Comparison of ENCODE assay signal across 10 cellular contexts in the genomic region with DNA sequence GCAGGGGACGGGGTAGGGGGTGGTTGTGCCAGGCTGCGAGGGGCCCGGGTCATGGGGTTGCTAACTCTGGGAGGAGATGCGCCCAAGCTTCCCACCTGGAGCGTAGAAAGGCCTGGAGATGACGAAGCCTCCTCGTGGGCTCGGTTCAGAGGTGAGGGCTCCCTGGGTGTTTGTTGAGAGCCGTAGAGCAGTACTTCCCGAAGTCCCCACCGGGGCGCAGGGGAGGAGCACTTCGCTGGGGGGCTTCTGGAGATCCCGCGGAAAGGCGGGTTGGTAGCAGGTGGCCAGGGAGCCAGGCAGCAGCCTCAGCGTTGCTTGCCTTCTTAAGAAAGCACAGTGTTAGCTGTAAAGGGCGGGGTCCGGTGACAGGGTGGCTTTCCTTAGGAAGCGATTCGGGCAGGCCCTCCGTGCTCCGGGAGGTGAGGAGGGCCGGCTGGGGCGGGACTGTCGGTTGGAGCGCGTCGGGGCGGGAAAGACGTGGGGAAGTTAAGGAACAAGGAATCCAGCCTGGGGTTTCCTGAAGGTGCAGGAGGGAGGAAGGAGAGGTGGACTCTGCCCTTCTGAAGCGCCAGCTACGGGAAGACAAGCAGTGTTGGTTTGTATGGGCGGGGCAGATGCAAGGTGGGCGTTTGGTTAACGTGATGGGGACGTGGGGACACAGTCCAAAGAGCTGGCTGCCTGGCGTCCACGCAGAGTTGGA. TPM values are rescaled to one million over a fixed set of nuclear protein-coding genes. Genes with fewer than 3 reads are reported as not detected.
DNase-seq lines count a peak whose midpoint lies in the region; ATAC-seq, FAIRE-seq and TF ChIP-seq lines count a peak whose summit lies in the region.
"Had no signal": no experiment of that assay in that cellular context is flagged by ENCODE, and none has a peak within 500 bp of the region (broad histone marks: within the 10 kb centered on the region; RNA-seq: fewer than 3 reads in every experiment).

No MANE protein-coding gene starts in this region.

- no peak for TF ChIP-seq CTCF in A549 (IDR thresholded peaks at IDR 0.05)
- no peak for TF ChIP-seq CTCF in mesothelial cell of epicardium (IDR thresholded peaks at IDR 0.05; ENCODE audit: unreplicated experiment)
- TF ChIP-seq CTCF in Caco-2 (IDR thresholded peaks at IDR 0.05; ENCODE audit: insufficient read depth in 1 of 2, low read depth in 1 of 2, low read length in 1 of 2, severe bottlenecking in 1 of 2, unreplicated experiment in 1 of 2): no peak

- H3K9me3 Mint-ChIP-seq in activated T-helper 1 cell treated with anti-CD3 and anti-CD28 coated beads, Interleukin-12 subunit alpha, Interleukin-12 subunit beta, Interleukin-2, Interleukin-4 antibody, amounts not matched to agents 30 ng/mL and 10 ng/mL and 1 ng/mL, durations not matched to agents 14 hours and 24 hours and 36 hours: no peaks in the 10 kb centered on the region
- H3K9me3 Mint-ChIP-seq in mesothelial cell of epicardium (no peaks in the 10 kb centered on the region), Caco-2 (ENCODE audit: unreplicated experiment) (no peaks in the 10 kb centered on the region)

- no peak for FAIRE-seq in A549 (lab: Jason Lieb, UNC)

- WGBS in A549 (ENCODE audit: missing lambda C conversion rate): 20% methylated on average over 35 of the region's 39 CpGs

- H3K4me3 ChIP-seq in A549 (peak overlapping the region; percentile 47), Caco-2 (ENCODE audit: low read depth, low read length) (no peak overlapping the region)

- H3K4me3 Mint-ChIP-seq in activated T-helper 1 cell treated with anti-CD3 and anti-CD28 coated beads, Interleukin-12 subunit alpha, Interleukin-12 subunit beta, Interleukin-2, Interleukin-4 antibody, amounts not matched to agents 30 ng/mL and 10 ng/mL and 1 ng/mL, durations not matched to agents 14 hours and 24 hours and 36 hours: peak overlapping the region; percentile 57
- H3K4me3 Mint-ChIP-seq in mesothelial cell of epicardium: peak overlapping the region; percentile 31
- no peak overlapping the region for H3K4me3 Mint-ChIP-seq in Caco-2 (ENCODE audit: unreplicated experiment)

- no peaks in the 10 kb centered on the region for H3K36me3 ChIP-seq in Caco-2 (ENCODE audit: control insufficient read depth, insufficient read depth, low read length)
- H3K36me3 ChIP-seq: tibial nerve had no signal

- TF ChIP-seq EP300 in A549 (IDR thresholded peaks at IDR 0.05): no peak

- peaks cover 20% of the 10 kb centered on the region for H3K4me1 Mint-ChIP-seq in activated T-helper 1 cell treated with anti-CD3 and anti-CD28 coated beads, Interleukin-12 subunit alpha, Interleukin-12 subunit beta, Interleukin-2, Interleukin-4 antibody, amounts not matched to agents 30 ng/mL and 10 ng/mL and 1 ng/mL, durations not matched to agents 14 hours and 24 hours and 36 hours (ENCODE audit: low read depth)
- H3K4me1 Mint-ChIP-seq in mesothelial cell of epicardium (peaks cover 19% of the 10 kb centered on the region), Caco-2 (ENCODE audit: low read depth, unreplicated experiment) (no peaks in the 10 kb centered on the region)

- no peak for TF ChIP-seq RAD21 in A549 (conservative IDR thresholded peaks at IDR 0.05 in 1 of 2, IDR thresholded peaks at IDR 0.05 in 1 of 2)

- DNase-seq in A549 (ENCODE audit: low read depth in 1 of 2, low spot score in 1 of 2): peak; percentile 28 to 54
- DNase-seq in DMS79 treated with DMSO at 0.1 percent for 48 hours (lab: John Stamatoyannopoulos, UW): peak; percentile 52
- no peak for DNase-seq in activated T-helper 1 cell treated with anti-CD3 and anti-CD28 coated beads, Interleukin-12 subunit alpha, Interleukin-12 subunit beta, Interleukin-2, Interleukin-4 antibody, amounts not matched to agents 30 ng/mL and 10 ng/mL and 1 ng/mL, durations not matched to agents 14 hours and 24 hours and 36 hours (ENCODE audit: low spot score)
- no peak for DNase-seq in mesothelial cell of epicardium (ENCODE audit: low spot score in 2 of 2, unreplicated experiment in 2 of 2)
- DNase-seq in COLO829 (ENCODE audit: low spot score): no peak
- no peak for DNase-seq in midbrain (lab: John Stamatoyannopoulos, UW)
- no peak for DNase-seq in NK-92 (lab: John Stamatoyannopoulos, UW; ENCODE audit: unreplicated experiment)
- DNase-seq in Caco-2: no peak
- DNase-seq: NCI-H1105 treated with DMSO at 0.1 percent for 48 hours had no signal

- H3K27ac Mint-ChIP-seq in activated T-helper 1 cell treated with anti-CD3 and anti-CD28 coated beads, Interleukin-12 subunit alpha, Interleukin-12 subunit beta, Interleukin-2, Interleukin-4 antibody, amounts not matched to agents 30 ng/mL and 10 ng/mL and 1 ng/mL, durations not matched to agents 14 hours and 24 hours and 36 hours: peak overlapping the region; percentile 61
- H3K27ac Mint-ChIP-seq in mesothelial cell of epicardium: no peak overlapping the region
- H3K27ac Mint-ChIP-seq in Caco-2 (ENCODE audit: unreplicated experiment): no peak overlapping the region

- H3K9me3 ChIP-seq in A549 (no peaks in the 10 kb centered on the region), Caco-2 (peaks cover 6% of the 10 kb centered on the region; the same call in 1 of the 2 replicates)

- ATAC-seq in A549: peak; percentile 15 to 17

- POLR2A ChIA-PET in A549 (lab: Yijun Ruan, JAX) (interaction anchor here (1.0 kb wide), 1 partner anchor 77 kb away, joined by 3 read pairs; the partner anchor contains the start of gene POP4), Caco-2 (lab: Charles Lee) (no interaction called here)

- peak overlapping the region; percentile 97 for H3K4me2 ChIP-seq in A549

- TF ChIP-seq POLR2A in A549 (IDR thresholded peaks at IDR 0.05; ENCODE audit: low read length): no peak

- BruUV-seq in Caco-2 (replicated peaks; lab: Mats Ljungman, UMichigan): no TSS peak

- H3K27me3 Mint-ChIP-seq in activated T-helper 1 cell treated with anti-CD3 and anti-CD28 coated beads, Interleukin-12 subunit alpha, Interleukin-12 subunit beta, Interleukin-2, Interleukin-4 antibody, amounts not matched to agents 30 ng/mL and 10 ng/mL and 1 ng/mL, durations not matched to agents 14 hours and 24 hours and 36 hours (ENCODE audit: insufficient read depth): peaks cover 61% of the 10 kb centered on the region
- H3K27me3 Mint-ChIP-seq in mesothelial cell of epicardium (ENCODE audit: low read depth): peaks cover 84% of the 10 kb centered on the region
- no peaks in the 10 kb centered on the region for H3K27me3 Mint-ChIP-seq in Caco-2 (ENCODE audit: insufficient read depth, unreplicated experiment)

- H3K36me3 Mint-ChIP-seq in activated T-helper 1 cell treated with anti-CD3 and anti-CD28 coated beads, Interleukin-12 subunit alpha, Interleukin-12 subunit beta, Interleukin-2, Interleukin-4 antibody, amounts not matched to agents 30 ng/mL and 10 ng/mL and 1 ng/mL, durations not matched to agents 14 hours and 24 hours and 36 hours (ENCODE audit: low read depth): peaks cover 2% of the 10 kb centered on the region
- H3K36me3 Mint-ChIP-seq in mesothelial cell of epicardium (no peaks in the 10 kb centered on the region), Caco-2 (ENCODE audit: insufficient read depth, unreplicated experiment) (peaks cover 6% of the 10 kb centered on the region)

- peak overlapping the region in 1 of 2 experiments; percentile 53; a peak in 3 of 6 replicates for H3K27ac ChIP-seq in A549
- H3K27ac ChIP-seq: tibial nerve had no signal

- intact Hi-C loops in activated T-helper 1 cell treated with anti-CD3 and anti-CD28 coated beads, Interleukin-12 subunit alpha, Interleukin-12 subunit beta, Interleukin-2, Interleukin-4 antibody, amounts not matched to agents 30 ng/mL and 10 ng/mL and 1 ng/mL, durations not matched to agents 14 hours and 24 hours and 36 hours (cut with micrococcal nuclease): loop anchor here (1.0 to 5.0 kb wide), 8 partner anchors 58 to 1823 kb away; partner anchors contain the start of genes POP4 and UQCRFS1
- intact Hi-C loops in Caco-2 (cut with micrococcal nuclease; ENCODE audit: unreplicated experiment): no loop called here

- CTCF ChIA-PET in A549 (lab: Yijun Ruan, JAX): interaction anchor here (0.6 to 4.2 kb wide), 56 partner anchors 10 to 1554 kb away, joined by 3 to 56 read pairs (median 3); partner anchors contain the start of gene POP4
- CTCF ChIA-PET in Caco-2 (lab: Charles Lee): no interaction called here

- H3K27me3 ChIP-seq in Caco-2 (replicated peaks; ENCODE audit: control insufficient read depth, insufficient read depth, low read length): no peaks in the 10 kb centered on the region

- H3K4me1 ChIP-seq in A549: peaks cover 12% of the 10 kb centered on the region
- H3K4me1 ChIP-seq in Caco-2: no peaks in the 10 kb centered on the region

TF ChIP-seq in A549, 52 proteins besides CTCF, POLR2A, EP300 and RAD21:
- TF ChIP-seq ZFP36 (IDR thresholded peaks at IDR 0.05; ENCODE audit: borderline replicate concordance, partially characterized antibody): no peak
- TF ChIP-seq TP53 (CRISPR knock-in tag; IDR thresholded peaks at IDR 0.05): no peak
TF ChIP-seq in A549: peak in this region for 0.

RNA-seq across cellular contexts. Expression of gene VSTM2B, which starts 3.3 kb away (rescaled TPM):
- polyA plus RNA-seq in A549 (2011; rRNA removed) (not detected in 2 replicates), A549 (2017; fragmentation: RNase III; extraction: RNeasy Plus Mini Kit Qiagen cat#74134 plus additional on column Dnase treatment) (not detected in 3 replicates)
- polyA plus RNA-seq in A549 (2012; cell fraction: cytosol; rRNA removed): not detected in 2 replicates
- polyA plus RNA-seq in A549 (2012; cell fraction: nucleus; rRNA removed): 0.10 TPM in 1 of 2 replicates, not detected in the other
- polyA minus RNA-seq in A549 (2011; rRNA and poly(A)+ RNA removed): not detected in 2 replicates
- total RNA-seq in activated T-helper 1 cell treated with anti-CD3 and anti-CD28 coated beads, Interleukin-12 subunit alpha, Interleukin-12 subunit beta, Interleukin-2, Interleukin-4 antibody, amounts not matched to agents 30 ng/mL and 10 ng/mL and 1 ng/mL, durations not matched to agents 14 hours and 24 hours and 36 hours: not detected in 2 replicates
- total RNA-seq in mesothelial cell of epicardium (not detected in 3 replicates), Caco-2 (2022) (not detected in 2 replicates)
- total RNA-seq: tibial nerve had no signal

Comparison
In these comparisons a context has a peak if more than half of its experiments do, and no peak if none do; other contexts are left out.
1. DNase-seq: peak in A549 (2 of 2) and DMS79 treated with DMSO at 0.1 percent for 48 hours (single experiment); none in activated T-helper 1 cell treated with anti-CD3 and anti-CD28 coated beads, Interleukin-12 subunit alpha, Interleukin-12 subunit beta, Interleukin-2, Interleukin-4 antibody, amounts not matched to agents 30 ng/mL and 10 ng/mL and 1 ng/mL, durations not matched to agents 14 hours and 24 hours and 36 hours (single experiment), mesothelial cell of epicardium (0 of 2), COLO829 (single experiment), midbrain (single experiment), NK-92 (single experiment) and Caco-2 (0 of 2).